8 cellular contexts compared by ENCODE assay signal in the genomic region with DNA sequence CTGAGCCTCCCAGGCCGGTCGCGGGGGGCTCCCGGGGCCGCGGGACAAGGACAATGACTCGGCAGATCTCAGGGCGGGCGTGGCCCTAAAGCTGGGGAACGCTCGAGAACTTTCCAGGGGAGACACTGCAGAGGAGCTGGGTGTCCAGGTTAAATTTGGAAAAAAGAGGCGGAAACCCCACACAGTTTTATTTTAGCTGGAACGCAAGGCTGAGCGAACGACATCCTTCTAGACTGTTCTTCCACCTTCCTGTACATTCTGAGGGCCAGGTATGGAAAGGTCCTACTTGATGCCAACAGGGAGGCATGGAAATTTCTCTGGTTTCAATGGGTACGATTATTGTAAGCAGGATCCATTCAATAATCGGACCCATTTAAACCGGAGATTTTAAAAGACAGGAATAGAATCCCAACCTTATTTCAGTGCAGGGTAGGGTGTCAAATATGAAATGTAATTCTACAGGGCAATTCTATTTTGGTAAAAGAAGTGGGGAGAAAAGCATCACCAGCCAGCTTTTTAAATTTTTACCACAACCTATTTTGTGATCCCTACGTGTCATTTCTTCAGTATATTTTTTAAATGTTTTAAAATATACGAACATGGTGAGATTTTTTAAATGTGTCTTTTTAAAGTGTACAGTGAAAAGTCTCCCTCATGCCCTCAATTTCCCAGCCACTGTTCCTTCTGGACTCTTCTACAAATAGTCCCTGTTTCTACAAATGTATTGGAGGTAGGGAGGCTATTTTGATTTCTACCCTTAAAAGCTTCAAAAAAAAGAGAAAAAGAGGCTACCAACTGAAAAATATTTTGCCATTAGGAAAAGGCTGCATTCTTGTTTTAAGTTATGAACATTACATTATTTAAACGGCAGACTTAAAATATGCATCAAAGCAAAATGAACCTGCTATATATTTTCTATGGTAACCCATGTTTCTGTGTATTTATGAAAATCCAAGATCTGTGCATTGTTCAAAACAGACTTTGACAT. TPM values are rescaled to one million over a fixed set of nuclear protein-coding genes. Genes with fewer than 3 reads are reported as not detected.
DNase-seq lines count a peak whose midpoint lies in the region; TF ChIP-seq lines count a peak whose summit lies in the region.

No MANE protein-coding gene starts in this region.

- peak overlapping the region; percentile 76 to 99 (median 92) for H3K4me3 ChIP-seq in BLaER1 treated with 17β-estradiol and CSF1 and Interleukin-3, amounts not matched to agents 10 nM and 100 nM
- H3K4me3 ChIP-seq in H7 (ENCODE audit: insufficient read depth, low read depth, low read length) (peak overlapping the region; percentile 96), SJCRH30 (peak overlapping the region; percentile 98)

- peaks cover 92% of the 10 kb centered on the region for H3K4me1 Mint-ChIP-seq in nephron progenitor cell

- H3K27ac ChIP-seq in BLaER1 treated with 17β-estradiol and CSF1 and Interleukin-3, amounts not matched to agents 10 nM and 100 nM, result peak overlapping the region; percentile 99 to 100 (median 100)
- peak overlapping the region; percentile 99 for H3K27ac ChIP-seq in SJCRH30

- peaks cover 20% of the 10 kb centered on the region for H3K9me3 Mint-ChIP-seq in nephron progenitor cell

- H4K20me1 ChIP-seq in BLaER1 treated with 17β-estradiol and CSF1 and Interleukin-3, amounts not matched to agents 10 nM and 100 nM, result peaks cover 33 to 37% (median 36%) of the 10 kb centered on the region in 11 experiments

- peaks cover 38% of the 10 kb centered on the region for H3K36me3 Mint-ChIP-seq in nephron progenitor cell (ENCODE audit: low read depth)

- H3K4me2 ChIP-seq in BLaER1 treated with 17β-estradiol and CSF1 and Interleukin-3, amounts not matched to agents 10 nM and 100 nM, result peak overlapping the region; percentile 89 to 97 (median 94)

- no peaks in the 10 kb centered on the region for H3K9me3 ChIP-seq in BLaER1 treated with 17β-estradiol and CSF1 and Interleukin-3, amounts not matched to agents 10 nM and 100 nM (replicated peaks in 1 of 11)
- no peaks in the 10 kb centered on the region for H3K9me3 ChIP-seq in SJCRH30 (replicated peaks)

- no peak for DNase-seq in H7
- DNase-seq in SJCRH30, result peak; percentile 46 to 60
- peak; percentile 58 for DNase-seq in fibroblast of gingiva (ENCODE audit: low read depth)
- no peak for DNase-seq in nephron progenitor cell
- no peak for DNase-seq in central memory CD4-positive, alpha-beta T cell
- no peak for DNase-seq in D341Med (ENCODE audit: low spot score)
- DNase-seq in SHP77 treated with DMSO at 0.1 percent for 48 hours (lab: John Stamatoyannopoulos, UW), result no peak

- peaks cover 19% of the 10 kb centered on the region for H3K27me3 Mint-ChIP-seq in nephron progenitor cell (ENCODE audit: low read depth, poor library complexity)

- H3K9ac ChIP-seq in BLaER1 treated with 17β-estradiol and CSF1 and Interleukin-3, amounts not matched to agents 10 nM and 100 nM, result peak overlapping the region; percentile 97 to 100 (median 99)

- no peaks in the 10 kb centered on the region for H3K27me3 ChIP-seq in BLaER1 treated with 17β-estradiol and CSF1 and Interleukin-3, amounts not matched to agents 10 nM and 100 nM
- no peaks in the 10 kb centered on the region for H3K27me3 ChIP-seq in H7 (ENCODE audit: control insufficient read depth, insufficient read depth, low read length)
- no peaks in the 10 kb centered on the region for H3K27me3 ChIP-seq in SJCRH30

- peaks cover 26 to 32% (median 30%) of the 10 kb centered on the region in 11 experiments for H3K36me3 ChIP-seq in BLaER1 treated with 17β-estradiol and CSF1 and Interleukin-3, amounts not matched to agents 10 nM and 100 nM
- peaks cover 15% of the 10 kb centered on the region for H3K36me3 ChIP-seq in H7 (replicated peaks; ENCODE audit: control insufficient read depth, insufficient read depth, low read length)
- H3K36me3 ChIP-seq in SJCRH30, result peaks cover 19% of the 10 kb centered on the region

- TF ChIP-seq CTCF in nephron progenitor cell (IDR thresholded peaks at IDR 0.05), result no peak

- peak overlapping the region; percentile 100 for H3K4me3 Mint-ChIP-seq in nephron progenitor cell

- H3K27ac Mint-ChIP-seq in nephron progenitor cell, result peak overlapping the region; percentile 100

- peaks cover 49 to 73% (median 67%) of the 10 kb centered on the region in 10 experiments for H3K4me1 ChIP-seq in BLaER1 treated with 17β-estradiol and CSF1 and Interleukin-3, amounts not matched to agents 10 nM and 100 nM
- H3K4me1 ChIP-seq in SJCRH30, result peaks cover 20% of the 10 kb centered on the region; the same call in 1 of the 2 replicates

RNA-seq across cellular contexts. Expression of gene UBC, which starts 1.1 kb away (rescaled TPM):
- total RNA-seq in H7 (2014; rRNA removed; shearing (Covaris generic)), result 1,051 and 1,131 TPM in 2 replicates
- total RNA-seq in SJCRH30 (2014; rRNA removed; shearing (Covaris generic)), result 492 and 503 TPM in 2 replicates

RNA-seq across cellular contexts. Expression of gene SCARB1, which starts 51.9 kb away (rescaled TPM):
- 44.9 and 45.1 TPM in 2 replicates for total RNA-seq in H7 (2014; rRNA removed; shearing (Covaris generic))
- total RNA-seq in SJCRH30 (2014; rRNA removed; shearing (Covaris generic)), result 36.1 TPM in 2 replicates

Comparison
In these comparisons a context has a peak if more than half of its experiments do, and no peak if none do; other contexts are left out.
1. DNase-seq: peak in SJCRH30 (2 of 2) and fibroblast of gingiva (single experiment); none in H7 (single experiment), nephron progenitor cell (single experiment), central memory CD4-positive, alpha-beta T cell (single experiment), D341Med (single experiment) and SHP77 treated with DMSO at 0.1 percent for 48 hours (single experiment).
2. Peak in every context shown above with its lines, with median percentiles within 50 percentile points of each other: H3K4me3 ChIP-seq.